9 cellular contexts compared by ENCODE assay signal in the genomic region with DNA sequence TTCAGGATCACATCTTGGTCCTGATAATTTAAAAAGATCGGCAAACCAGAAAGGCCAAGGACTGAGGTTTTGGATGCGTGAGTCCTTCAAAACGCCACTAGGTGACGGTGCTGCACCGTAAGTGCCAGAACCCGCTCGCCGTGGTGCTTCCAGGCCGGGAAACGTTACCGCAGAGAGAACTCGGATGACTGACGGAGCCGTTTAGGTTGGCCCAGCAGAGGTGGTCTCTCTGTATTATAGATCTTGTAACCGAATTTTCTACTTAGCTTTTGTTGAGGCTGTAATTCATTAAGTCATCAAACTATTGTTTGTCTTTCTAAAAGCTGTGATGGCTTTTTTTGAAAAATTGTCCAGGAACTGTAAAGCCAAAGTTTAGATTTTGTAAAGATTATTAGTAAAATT. TPM values are rescaled to one million over a fixed set of nuclear protein-coding genes. Genes with fewer than 3 reads are reported as not detected.
DNase-seq lines count a peak whose midpoint lies in the region; TF ChIP-seq lines count a peak whose summit lies in the region.
"Had no signal": no experiment of that assay in that cellular context is flagged by ENCODE, and none has a peak within 500 bp of the region (broad histone marks: within the 10 kb centered on the region; RNA-seq: fewer than 3 reads in every experiment).

No MANE protein-coding gene starts in this region.

- no peaks in the 10 kb centered on the region for H3K9me3 ChIP-seq in CD8-positive, alpha-beta memory T cell (ENCODE audit: low read length)
- H3K9me3 ChIP-seq in fibroblast of lung (ENCODE audit: control insufficient read depth, insufficient read depth, low read depth, low read length) (no peaks in the 10 kb centered on the region), neural progenitor cell (ENCODE audit: low read depth) (no peaks in the 10 kb centered on the region)

- H3K4me2 ChIP-seq in fibroblast of lung (ENCODE audit: extremely low read depth, insufficient read depth, low read length) (no peak overlapping the region), neural progenitor cell (no peak overlapping the region)

- H3K36me3 Mint-ChIP-seq in CD8-positive, alpha-beta memory T cell = no peaks in the 10 kb centered on the region
- no peaks in the 10 kb centered on the region for H3K36me3 Mint-ChIP-seq in activated T-cell treated with anti-CD3 and anti-CD28 coated beads, Interleukin-2, amount 50 U/mL, for 24 hours (ENCODE audit: low read depth)
- H3K36me3 Mint-ChIP-seq in neural progenitor cell = no peaks in the 10 kb centered on the region

- CTCF ChIA-PET in CD8-positive, alpha-beta memory T cell (lab: Charles Lee) = interaction anchor here (0.8 to 1.3 kb wide), 5 partner anchors 13 to 99 kb away, joined by 3 to 6 read pairs (median 4); no protein-coding TSS in a partner anchor

- DNase-seq in CD8-positive, alpha-beta memory T cell = peak; percentile 39 to 68 (median 41)
- DNase-seq in GM20000 (ENCODE audit: low spot score) (peak; percentile 61), HuH-7.5 (ENCODE audit: low spot score) (peak; percentile 69), fibroblast of lung (ENCODE audit: low read depth in 2 of 2) (peak; percentile 68 to 76), neural progenitor cell (ENCODE audit: low spot score) (peak; percentile 90), substantia nigra (lab: John Stamatoyannopoulos, UW) (peak in 42 of 49 donors; percentile 0 to 65 (median 33))
- DNase-seq in activated T-cell treated with anti-CD3 and anti-CD28 coated beads, Interleukin-2, amount 50 U/mL, for 24 hours = peak; percentile 68

- H4K20me1 ChIP-seq in fibroblast of lung (ENCODE audit: control insufficient read depth, extremely low read depth, insufficient read depth, low read length) = no peaks in the 10 kb centered on the region
- H4K20me1 ChIP-seq in neural progenitor cell (ENCODE audit: low read depth) = no peaks in the 10 kb centered on the region

- no peaks in the 10 kb centered on the region for H3K9me3 Mint-ChIP-seq in CD8-positive, alpha-beta memory T cell
- H3K9me3 Mint-ChIP-seq in activated T-cell treated with anti-CD3 and anti-CD28 coated beads, Interleukin-2, amount 50 U/mL, for 24 hours = no peaks in the 10 kb centered on the region
- no peaks in the 10 kb centered on the region for H3K9me3 Mint-ChIP-seq in neural progenitor cell

- H3K79me2 ChIP-seq in fibroblast of lung (ENCODE audit: control insufficient read depth, insufficient read depth, low read length) (no peaks in the 10 kb centered on the region), neural progenitor cell (ENCODE audit: low read depth) (no peaks in the 10 kb centered on the region)

- no peaks in the 10 kb centered on the region for H3K36me3 ChIP-seq in CD8-positive, alpha-beta memory T cell (ENCODE audit: insufficient read depth, low read length)
- H3K36me3 ChIP-seq in fibroblast of lung (ENCODE audit: control insufficient read depth, insufficient read depth, low read length) (no peaks in the 10 kb centered on the region), neural progenitor cell (no peaks in the 10 kb centered on the region)

- TF ChIP-seq CTCF in GM20000 (IDR thresholded peaks at IDR 0.05; ENCODE audit: extremely low read depth, missing control alignments) (peak; percentile 86), fibroblast of lung (conservative IDR thresholded peaks at IDR 0.05 in 1 of 2, IDR thresholded peaks at IDR 0.05 in 1 of 2; ENCODE audit: low read depth in 1 of 2, low read length in 2 of 2) (peak; percentile 99 to 100), neural progenitor cell (IDR thresholded peaks at IDR 0.05) (peak; percentile 99)

- peaks cover 4% of the 10 kb centered on the region for H3K27me3 ChIP-seq in CD8-positive, alpha-beta memory T cell (ENCODE audit: insufficient read depth, low read length, poor library complexity, severe bottlenecking)
- H3K27me3 ChIP-seq in fibroblast of lung (ENCODE audit: control insufficient read depth, insufficient read depth, low read length) (peaks cover 2% of the 10 kb centered on the region), neural progenitor cell (no peaks in the 10 kb centered on the region)

- peaks cover 15 to 41% of the 10 kb centered on the region in 2 donors for H3K27me3 Mint-ChIP-seq in CD8-positive, alpha-beta memory T cell
- H3K27me3 Mint-ChIP-seq in activated T-cell treated with anti-CD3 and anti-CD28 coated beads, Interleukin-2, amount 50 U/mL, for 24 hours = peaks cover 34% of the 10 kb centered on the region
- peaks cover 6% of the 10 kb centered on the region for H3K27me3 Mint-ChIP-seq in neural progenitor cell (ENCODE audit: insufficient read depth, low read depth)

- H3K4me3 Mint-ChIP-seq in CD8-positive, alpha-beta memory T cell = no peak overlapping the region
- H3K4me3 Mint-ChIP-seq in activated T-cell treated with anti-CD3 and anti-CD28 coated beads, Interleukin-2, amount 50 U/mL, for 24 hours = no peak overlapping the region
- H3K4me3 Mint-ChIP-seq in neural progenitor cell = no peak overlapping the region

- H2AFZ ChIP-seq in fibroblast of lung (ENCODE audit: low read length) = no peak overlapping the region
- H2AFZ ChIP-seq in neural progenitor cell (replicated peaks) = no peak overlapping the region

- POLR2A ChIA-PET in CD8-positive, alpha-beta memory T cell (lab: Charles Lee) = no interaction called here

- H3K4me1 Mint-ChIP-seq in CD8-positive, alpha-beta memory T cell = peaks cover 5 to 7% (median 6%) of the 10 kb centered on the region in 3 donors
- peaks cover 6% of the 10 kb centered on the region for H3K4me1 Mint-ChIP-seq in activated T-cell treated with anti-CD3 and anti-CD28 coated beads, Interleukin-2, amount 50 U/mL, for 24 hours (ENCODE audit: low read depth)
- H3K4me1 Mint-ChIP-seq in neural progenitor cell = no peaks in the 10 kb centered on the region

- no peak overlapping the region for H3K9ac ChIP-seq in fibroblast of lung (ENCODE audit: insufficient read depth, low read length)
- H3K9ac ChIP-seq in neural progenitor cell = no peak overlapping the region

- no peak overlapping the region for H3K27ac ChIP-seq in CD8-positive, alpha-beta memory T cell (ENCODE audit: low read depth, low read length)
- no peak overlapping the region for H3K27ac ChIP-seq in fibroblast of lung (ENCODE audit: insufficient read depth, low read length)
- no peak overlapping the region for H3K27ac ChIP-seq in neural progenitor cell
- H3K27ac ChIP-seq in substantia nigra (ENCODE audit: low read depth, low read length, poor library complexity, severe bottlenecking) = no peak overlapping the region

- H3F3A ChIP-seq in neural progenitor cell (ENCODE audit: low read depth) = no peaks in the 10 kb centered on the region

- no peak overlapping the region for H3K4me3 ChIP-seq in CD8-positive, alpha-beta memory T cell (ENCODE audit: low read length)
- no peak overlapping the region for H3K4me3 ChIP-seq in fibroblast of lung (replicated peaks in 1 of 4; ENCODE audit: control extremely low read depth in 1 of 4, insufficient read depth in 1 of 4, low read depth in 3 of 4, low read length in 4 of 4)
- H3K4me3 ChIP-seq in neural progenitor cell = no peak overlapping the region

- no peaks in the 10 kb centered on the region for H3K4me1 ChIP-seq in CD8-positive, alpha-beta memory T cell (ENCODE audit: insufficient read depth, low read length)
- H3K4me1 ChIP-seq in fibroblast of lung (ENCODE audit: control insufficient read depth, extremely low read depth, insufficient read depth, low read length) (no peaks in the 10 kb centered on the region), neural progenitor cell (no peaks in the 10 kb centered on the region)

- peak overlapping the region in 1 of 8 donors; percentile 58 for H3K27ac Mint-ChIP-seq in CD8-positive, alpha-beta memory T cell
- no peak overlapping the region for H3K27ac Mint-ChIP-seq in activated T-cell treated with anti-CD3 and anti-CD28 coated beads, Interleukin-2, amount 50 U/mL, for 24 hours
- no peak overlapping the region for H3K27ac Mint-ChIP-seq in neural progenitor cell

TF ChIP-seq in PFSK-1, 5 proteins besides CTCF, POLR2A, EP300 and RAD21 (continues in another document):
- TF ChIP-seq SIN3A (IDR thresholded peaks at IDR 0.05; ENCODE audit: borderline replicate concordance, insufficient read depth, low read length) = no peak
- TF ChIP-seq, protein P1, sequence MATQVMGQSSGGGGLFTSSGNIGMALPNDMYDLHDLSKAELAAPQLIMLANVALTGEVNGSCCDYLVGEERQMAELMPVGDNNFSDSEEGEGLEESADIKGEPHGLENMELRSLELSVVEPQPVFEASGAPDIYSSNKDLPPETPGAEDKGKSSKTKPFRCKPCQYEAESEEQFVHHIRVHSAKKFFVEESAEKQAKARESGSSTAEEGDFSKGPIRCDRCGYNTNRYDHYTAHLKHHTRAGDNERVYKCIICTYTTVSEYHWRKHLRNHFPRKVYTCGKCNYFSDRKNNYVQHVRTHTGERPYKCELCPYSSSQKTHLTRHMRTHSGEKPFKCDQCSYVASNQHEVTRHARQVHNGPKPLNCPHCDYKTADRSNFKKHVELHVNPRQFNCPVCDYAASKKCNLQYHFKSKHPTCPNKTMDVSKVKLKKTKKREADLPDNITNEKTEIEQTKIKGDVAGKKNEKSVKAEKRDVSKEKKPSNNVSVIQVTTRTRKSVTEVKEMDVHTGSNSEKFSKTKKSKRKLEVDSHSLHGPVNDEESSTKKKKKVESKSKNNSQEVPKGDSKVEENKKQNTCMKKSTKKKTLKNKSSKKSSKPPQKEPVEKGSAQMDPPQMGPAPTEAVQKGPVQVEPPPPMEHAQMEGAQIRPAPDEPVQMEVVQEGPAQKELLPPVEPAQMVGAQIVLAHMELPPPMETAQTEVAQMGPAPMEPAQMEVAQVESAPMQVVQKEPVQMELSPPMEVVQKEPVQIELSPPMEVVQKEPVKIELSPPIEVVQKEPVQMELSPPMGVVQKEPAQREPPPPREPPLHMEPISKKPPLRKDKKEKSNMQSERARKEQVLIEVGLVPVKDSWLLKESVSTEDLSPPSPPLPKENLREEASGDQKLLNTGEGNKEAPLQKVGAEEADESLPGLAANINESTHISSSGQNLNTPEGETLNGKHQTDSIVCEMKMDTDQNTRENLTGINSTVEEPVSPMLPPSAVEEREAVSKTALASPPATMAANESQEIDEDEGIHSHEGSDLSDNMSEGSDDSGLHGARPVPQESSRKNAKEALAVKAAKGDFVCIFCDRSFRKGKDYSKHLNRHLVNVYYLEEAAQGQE (IDR thresholded peaks at IDR 0.05; ENCODE audit: insufficient read depth in 1 of 2, low read depth in 2 of 2, low read length in 2 of 2) = 0 out of 4 replicates have a peak, but pooled peaks have one; percentile 17 to 34

RNA-seq across cellular contexts. Expression of gene ADCYAP1, which starts 39.8 kb away (rescaled TPM):
- not detected for total RNA-seq in CD8-positive, alpha-beta memory T cell
- not detected for polyA plus RNA-seq in CD8-positive, alpha-beta memory T cell
- not detected for polyA plus RNA-seq in PFSK-1 (2012; ENCODE audit: insufficient read length, low read depth)
- total RNA-seq in fibroblast of lung (not detected in 2 replicates), neural progenitor cell (ENCODE audit: low replicate concordance) (0.03 and 0.04 TPM in 2 replicates)
- not detected in 2 replicates for polyA plus RNA-seq in fibroblast of lung
- polyA plus RNA-seq in fibroblast of lung (2012) = not detected in 2 replicates
- polyA minus RNA-seq in fibroblast of lung (ENCODE audit: low replicate concordance) = not detected in 2 replicates
- total RNA-seq: T-helper 1 cell treated with Interleukin-12 subunit alpha and Interleukin-12 subunit beta and Interleukin-4 antibody, amounts not matched to agents 30 ng/mL and 1 ng/mL, for 36 hours had no signal

RNA-seq across cellular contexts. Expression of gene YES1, which starts 52.8 kb away (rescaled TPM):
- total RNA-seq in CD8-positive, alpha-beta memory T cell = 10 to 100 TPM; 19.0 to 21.4 TPM
- 3.0 TPM for polyA plus RNA-seq in CD8-positive, alpha-beta memory T cell
- polyA plus RNA-seq in PFSK-1 (2012; ENCODE audit: insufficient read length, low read depth) = 4.2 TPM
- total RNA-seq in fibroblast of lung = 49.5 and 79.6 TPM in 2 replicates
- 23.8 and 26.6 TPM in 2 replicates for polyA plus RNA-seq in fibroblast of lung
- polyA plus RNA-seq in fibroblast of lung (2012) = 23.5 and 26.7 TPM in 2 replicates
- polyA minus RNA-seq in fibroblast of lung (ENCODE audit: low replicate concordance) = 14.5 and 26.2 TPM in 2 replicates
- 190 and 209 TPM in 2 replicates for total RNA-seq in neural progenitor cell (ENCODE audit: low replicate concordance)

Comparison
In these comparisons a context has a peak if more than half of its experiments do, and no peak if none do; other contexts are left out.
1. DNase-seq: peak in every context shown above with its lines; median percentile 90 in neural progenitor cell; 72 in fibroblast of lung; 69 in HuH-7.5; 68 in activated T-cell treated with anti-CD3 and anti-CD28 coated beads, Interleukin-2, amount 50 U/mL, for 24 hours; 61 in GM20000; 41 in CD8-positive, alpha-beta memory T cell; 33 in substantia nigra.